ENCODE assay signal across 8 cellular contexts in the genomic region with DNA sequence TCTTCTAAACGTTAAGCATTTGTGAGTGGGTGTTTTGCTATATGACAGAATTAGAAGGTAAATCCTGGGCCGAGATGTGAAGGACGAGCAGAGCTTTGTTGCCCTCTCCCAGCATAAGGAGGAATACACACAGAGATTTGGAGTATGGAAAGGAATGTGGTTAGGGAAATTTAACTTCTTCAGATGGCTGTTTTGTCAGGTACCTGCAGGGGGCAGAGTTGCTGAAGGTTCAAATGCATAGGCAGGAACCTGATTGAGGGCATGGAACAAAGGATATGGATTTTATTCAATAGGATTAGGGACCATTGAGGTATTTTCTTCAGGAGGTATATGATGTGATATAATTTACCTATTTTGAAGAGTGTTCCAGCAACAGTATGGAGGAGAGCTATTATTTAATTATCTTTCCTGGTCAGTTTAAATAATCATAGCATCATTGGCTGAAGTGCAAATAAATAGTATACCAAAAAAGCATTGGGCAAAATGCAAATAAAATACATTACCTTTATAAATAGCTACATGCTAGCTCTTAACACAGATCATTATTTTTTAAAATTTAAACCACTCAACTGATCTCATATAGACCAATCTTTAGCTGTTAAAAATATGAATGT.
DNase-seq lines count a peak whose midpoint lies in the region; ATAC-seq, FAIRE-seq and TF ChIP-seq lines count a peak whose summit lies in the region.

No MANE protein-coding gene starts in this region.

- no peaks in the 10 kb centered on the region for H3K4me1 Mint-ChIP-seq in activated CD8-positive, alpha-beta memory T cell treated with anti-CD3 and anti-CD28 coated beads, Interleukin-2, amount 10 ng/mL, durations not matched to agents 7 days and 5 days
- no peaks in the 10 kb centered on the region for H3K4me1 Mint-ChIP-seq in activated CD4-positive, alpha-beta memory T cell treated with anti-CD3 and anti-CD28 coated beads, Interleukin-2, amount 10 ng/mL, durations not matched to agents 7 days and 5 days

- TF ChIP-seq CTCF in HCT116 (IDR thresholded peaks at IDR 0.05 in 2 of 3, conservative IDR thresholded peaks at IDR 0.05 in 1 of 3; ENCODE audit: borderline replicate concordance in 1 of 3, insufficient read depth in 1 of 3, low read depth in 2 of 3, low read length in 2 of 3) (peak; percentile 18 to 80 (median 73); a peak in 5 of 6 replicates), kidney (IDR thresholded peaks at IDR 0.05; ENCODE audit: borderline replicate concordance, extremely low read depth, insufficient read depth) (peak; percentile 41)

- no TSS peak for BruUV-seq in HCT116 (replicated peaks; lab: Mats Ljungman, UMichigan)

- no peaks in the 10 kb centered on the region for H3K9me3 Mint-ChIP-seq in activated CD8-positive, alpha-beta memory T cell treated with anti-CD3 and anti-CD28 coated beads, Interleukin-2, amount 10 ng/mL, durations not matched to agents 7 days and 5 days (ENCODE audit: low read depth)
- no peaks in the 10 kb centered on the region for H3K9me3 Mint-ChIP-seq in activated CD4-positive, alpha-beta memory T cell treated with anti-CD3 and anti-CD28 coated beads, Interleukin-2, amount 10 ng/mL, durations not matched to agents 7 days and 5 days

- H3K36me3 ChIP-seq in HCT116 (ENCODE audit: control insufficient read depth in 1 of 2, insufficient read depth in 2 of 2, low read length in 2 of 2): no peaks in the 10 kb centered on the region
- no peaks in the 10 kb centered on the region for H3K36me3 ChIP-seq in kidney (ENCODE audit: control insufficient read depth in 1 of 2, insufficient read depth in 2 of 2, low read length in 2 of 2)

- H3K9ac ChIP-seq in HCT116 (ENCODE audit: low read length) (no peak overlapping the region), kidney (ENCODE audit: low read length in 2 of 2) (no peak overlapping the region)

- no peak overlapping the region for H3K27ac Mint-ChIP-seq in activated CD8-positive, alpha-beta memory T cell treated with anti-CD3 and anti-CD28 coated beads, Interleukin-2, amount 10 ng/mL, durations not matched to agents 7 days and 5 days
- H3K27ac Mint-ChIP-seq in activated CD4-positive, alpha-beta memory T cell treated with anti-CD3 and anti-CD28 coated beads, Interleukin-2, amount 10 ng/mL, durations not matched to agents 7 days and 5 days: no peak overlapping the region

- CTCF ChIA-PET in activated CD8-positive, alpha-beta memory T cell treated with anti-CD3 and anti-CD28 coated beads, Interleukin-2, amount 10 ng/mL, durations not matched to agents 7 days and 5 days (lab: Charles Lee): interaction anchor here (1.1 to 2.4 kb wide), 3 partner anchors 13 to 290 kb away, joined by 3 to 8 read pairs (median 4); no protein-coding TSS in a partner anchor
- CTCF ChIA-PET in HCT116 (lab: Charles Lee): interaction anchor here (1.2 kb wide), 1 partner anchor 10 kb away, joined by 3 read pairs; no protein-coding TSS in a partner anchor
- CTCF ChIA-PET in activated CD4-positive, alpha-beta memory T cell treated with anti-CD3 and anti-CD28 coated beads, Interleukin-2, amount 10 ng/mL, durations not matched to agents 7 days and 5 days (lab: Charles Lee): interaction anchor here (0.6 to 2.2 kb wide), 6 partner anchors 13 to 290 kb away, joined by 3 to 15 read pairs (median 3); no protein-coding TSS in a partner anchor

- peaks cover 2% of the 10 kb centered on the region for H3K27me3 Mint-ChIP-seq in activated CD8-positive, alpha-beta memory T cell treated with anti-CD3 and anti-CD28 coated beads, Interleukin-2, amount 10 ng/mL, durations not matched to agents 7 days and 5 days
- H3K27me3 Mint-ChIP-seq in activated CD4-positive, alpha-beta memory T cell treated with anti-CD3 and anti-CD28 coated beads, Interleukin-2, amount 10 ng/mL, durations not matched to agents 7 days and 5 days: no peaks in the 10 kb centered on the region

- RAD21 ChIA-PET in HCT116 (lab: Charles Lee; ENCODE audit: low non-redundant PET in 1 of 2, low total read pairs in 2 of 2, uncharacterized antibody in 2 of 2, unreplicated experiment in 2 of 2): no interaction called here

- DNase-seq in activated CD8-positive, alpha-beta memory T cell treated with anti-CD3 and anti-CD28 coated beads, Interleukin-2, amount 50 U/mL, for 48 hours: peak; percentile 49
- no peak for DNase-seq in activated CD8-positive, alpha-beta memory T cell treated with anti-CD3 and anti-CD28 coated beads, Interleukin-2, amount 10 ng/mL, durations not matched to agents 7 days and 5 days
- peak; percentile 37 for DNase-seq in HCT116 (ENCODE audit: low read depth, low spot score)
- peak; percentile 97 for DNase-seq in NCI-H1417 treated with DMSO at 0.1 percent for 48 hours (lab: John Stamatoyannopoulos, UW)
- DNase-seq in activated CD4-positive, alpha-beta memory T cell treated with anti-CD3 and anti-CD28 coated beads, Interleukin-2, amount 10 ng/mL, durations not matched to agents 7 days and 5 days: peak; percentile 21
- DNase-seq in kidney: no peak
- no peak for DNase-seq in NCI-H2171 treated with DMSO at 0.1 percent for 48 hours (lab: John Stamatoyannopoulos, UW)
- DNase-seq in NCI-H128 (lab: John Stamatoyannopoulos, UW; ENCODE audit: unreplicated experiment): no peak

- TF ChIP-seq RAD21 in HCT116 (IDR thresholded peaks at IDR 0.05; ENCODE audit: low read depth): peak; percentile 42; the same call in 1 of the 2 replicates

- H3K27ac ChIP-seq in HCT116 (ENCODE audit: low read depth, low read length) (no peak overlapping the region), kidney (ENCODE audit: low read depth in 2 of 2, low read length in 2 of 2) (no peak overlapping the region)

- intact Hi-C loops in HCT116 (cut with micrococcal nuclease) (no loop called here), kidney (cut with DNase I) (no loop called here)

- H3K4me1 ChIP-seq in HCT116 (ENCODE audit: control insufficient read depth in 1 of 2, insufficient read depth in 2 of 2, low read length in 2 of 2) (no peaks in the 10 kb centered on the region), kidney (ENCODE audit: control insufficient read depth in 1 of 2, insufficient read depth in 1 of 2, low read depth in 1 of 2, low read length in 2 of 2) (no peaks in the 10 kb centered on the region)

- no peak for TF ChIP-seq POLR2A in HCT116 (IDR thresholded peaks at IDR 0.05; ENCODE audit: borderline replicate concordance, extremely low read depth, insufficient read depth, insufficient read length)

- H3K9me3 ChIP-seq in HCT116 (ENCODE audit: control insufficient read depth in 1 of 2, insufficient read depth in 1 of 2, low read depth in 1 of 2, low read length in 2 of 2) (no peaks in the 10 kb centered on the region), kidney (ENCODE audit: control insufficient read depth in 1 of 2, low read length in 2 of 2) (no peaks in the 10 kb centered on the region)

- no peaks in the 10 kb centered on the region for H3K36me3 Mint-ChIP-seq in activated CD8-positive, alpha-beta memory T cell treated with anti-CD3 and anti-CD28 coated beads, Interleukin-2, amount 10 ng/mL, durations not matched to agents 7 days and 5 days
- no peaks in the 10 kb centered on the region for H3K36me3 Mint-ChIP-seq in activated CD4-positive, alpha-beta memory T cell treated with anti-CD3 and anti-CD28 coated beads, Interleukin-2, amount 10 ng/mL, durations not matched to agents 7 days and 5 days (ENCODE audit: low read depth)

- H3K4me3 ChIP-seq in HCT116 (replicated peaks in 1 of 2; ENCODE audit: low read depth in 1 of 2, low read length in 2 of 2) (no peak overlapping the region), kidney (ENCODE audit: low read length in 2 of 2) (no peak overlapping the region)

- no peaks in the 10 kb centered on the region for H4K20me1 ChIP-seq in HCT116 (ENCODE audit: insufficient read depth)

- no peak overlapping the region for H3K4me3 Mint-ChIP-seq in activated CD8-positive, alpha-beta memory T cell treated with anti-CD3 and anti-CD28 coated beads, Interleukin-2, amount 10 ng/mL, durations not matched to agents 7 days and 5 days
- H3K4me3 Mint-ChIP-seq in activated CD4-positive, alpha-beta memory T cell treated with anti-CD3 and anti-CD28 coated beads, Interleukin-2, amount 10 ng/mL, durations not matched to agents 7 days and 5 days: no peak overlapping the region

- POLR2A ChIA-PET in HCT116 (lab: Charles Lee): no interaction called here
- POLR2A ChIA-PET in activated CD4-positive, alpha-beta memory T cell treated with anti-CD3 and anti-CD28 coated beads, Interleukin-2, amount 10 ng/mL, durations not matched to agents 7 days and 5 days (lab: Charles Lee): no interaction called here

- no peak for ATAC-seq in activated CD8-positive, alpha-beta memory T cell treated with anti-CD3 and anti-CD28 coated beads, Interleukin-2, amount 10 ng/mL, durations not matched to agents 7 days and 5 days
- ATAC-seq in HCT116: peak; percentile 88

- H3K4me2 ChIP-seq in HCT116 (ENCODE audit: low read length): no peak overlapping the region

- no peak for FAIRE-seq in kidney (lab: Jason Lieb, UNC)

- H2AFZ ChIP-seq in HCT116 (ENCODE audit: low read depth, low read length, poor library complexity, severe bottlenecking): no peak overlapping the region

- 0 out of 2 replicates have a peak, but pooled peaks cover 5% of the 10 kb centered on the region for H3K27me3 ChIP-seq in HCT116 (ENCODE audit: insufficient read depth, low read length)

- no peaks in the 10 kb centered on the region for H3K9me2 ChIP-seq in HCT116 (ENCODE audit: insufficient read depth)

- no peaks in the 10 kb centered on the region for H3K79me2 ChIP-seq in HCT116 (ENCODE audit: insufficient read depth, low read length)

TF ChIP-seq in HCT116, 20 proteins besides CTCF, POLR2A, EP300 and RAD21:
- TF ChIP-seq SRF (IDR thresholded peaks at IDR 0.05; ENCODE audit: low read depth) (no peak), ZFX (IDR thresholded peaks at IDR 0.05) (no peak), SIN3A (IDR thresholded peaks at IDR 0.05; ENCODE audit: low read depth) (no peak), YY1 (IDR thresholded peaks at IDR 0.05; ENCODE audit: extremely low read depth, insufficient replicate concordance, low read depth, low read length) (no peak), ZNF274 (IDR thresholded peaks at IDR 0.05; ENCODE audit: low read depth, low read length) (no peak)
- TF ChIP-seq, protein P1, sequence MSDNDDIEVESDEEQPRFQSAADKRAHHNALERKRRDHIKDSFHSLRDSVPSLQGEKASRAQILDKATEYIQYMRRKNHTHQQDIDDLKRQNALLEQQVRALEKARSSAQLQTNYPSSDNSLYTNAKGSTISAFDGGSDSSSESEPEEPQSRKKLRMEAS (IDR thresholded peaks at IDR 0.05): no peak
- TF ChIP-seq, protein P2, sequence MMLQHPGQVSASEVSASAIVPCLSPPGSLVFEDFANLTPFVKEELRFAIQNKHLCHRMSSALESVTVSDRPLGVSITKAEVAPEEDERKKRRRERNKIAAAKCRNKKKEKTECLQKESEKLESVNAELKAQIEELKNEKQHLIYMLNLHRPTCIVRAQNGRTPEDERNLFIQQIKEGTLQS (IDR thresholded peaks at IDR 0.05): no peak

Comparison
In these comparisons a context has a peak if more than half of its experiments do, and no peak if none do; other contexts are left out.
1. DNase-seq: peak in activated CD8-positive, alpha-beta memory T cell treated with anti-CD3 and anti-CD28 coated beads, Interleukin-2, amount 50 U/mL, for 48 hours (single experiment), HCT116 (single experiment), NCI-H1417 treated with DMSO at 0.1 percent for 48 hours (single experiment) and activated CD4-positive, alpha-beta memory T cell treated with anti-CD3 and anti-CD28 coated beads, Interleukin-2, amount 10 ng/mL, durations not matched to agents 7 days and 5 days (single experiment); none in activated CD8-positive, alpha-beta memory T cell treated with anti-CD3 and anti-CD28 coated beads, Interleukin-2, amount 10 ng/mL, durations not matched to agents 7 days and 5 days (single experiment), kidney (single experiment), NCI-H2171 treated with DMSO at 0.1 percent for 48 hours (single experiment) and NCI-H128 (single experiment).